In the genomic region with DNA sequence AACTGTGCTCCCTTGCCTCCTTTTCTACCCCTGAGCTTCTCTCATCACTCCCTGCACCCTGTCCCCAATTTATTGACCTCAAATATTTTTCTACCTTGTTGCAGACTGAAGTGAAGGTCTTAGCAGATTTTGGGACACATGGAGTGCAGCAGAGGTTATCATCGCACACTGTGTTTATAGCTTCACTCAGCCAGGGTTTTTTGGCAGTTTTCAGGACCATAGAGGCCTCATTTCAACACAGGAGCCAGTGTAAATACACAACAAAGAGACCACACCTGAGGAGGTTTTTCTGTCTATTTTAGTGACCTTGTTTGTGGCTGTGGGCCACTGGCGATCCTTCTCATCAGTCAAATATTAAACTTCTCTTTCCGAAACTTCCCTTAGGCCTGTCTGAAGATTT, we compare ENCODE assay signal across 25 cellular contexts.
"Had no signal": no experiment of that assay in that cellular context is flagged by ENCODE, and none has a peak within 500 bp of the region (broad histone marks: within the 10 kb centered on the region; RNA-seq: fewer than 3 reads in every experiment).

No MANE protein-coding gene starts in this region.

- H3K27ac ChIP-seq: brain microvascular endothelial cell, coronary artery, dorsolateral prefrontal cortex, heart left ventricle had no signal

- H3K4me3 ChIP-seq: coronary artery, dorsolateral prefrontal cortex, heart left ventricle had no signal

- H3K27me3 ChIP-seq: brain microvascular endothelial cell, dorsolateral prefrontal cortex, heart left ventricle had no signal

- H3K36me3 ChIP-seq: brain microvascular endothelial cell, heart left ventricle had no signal

- ATAC-seq: activated CD4-positive, alpha-beta T cell treated with anti-CD3 and anti-CD28 coated beads for 36 hours; activated naive CD4-positive, alpha-beta T cell treated with anti-CD3 and anti-CD28 coated beads, Interleukin-2, amount 50 U/mL, for 72 hours; activated T-cell treated with anti-CD3 and anti-CD28 coated beads, Interleukin-2, amount 50 U/mL, for 72 hours; esophagus mucosa; heart left ventricle had no signal

- DNase-seq: activated CD4-positive, alpha-beta memory T cell treated with anti-CD3 and anti-CD28 coated beads for 36 hours; activated CD4-positive, alpha-beta T cell treated with anti-CD3 and anti-CD28 coated beads for 36 hours; activated CD4-positive, alpha-beta T cell treated with anti-CD3 and anti-CD28 coated beads, Interleukin-2, amount 10 ng/mL, durations not matched to agents 24 days and 14 days; activated CD4-positive, CD25-positive, alpha-beta regulatory T cell; activated CD4-positive, CD25-positive, alpha-beta regulatory T cell treated with anti-CD3 and anti-CD28 coated beads, Interleukin-2, amount 50 U/mL, for 72 hours; activated CD8-positive, alpha-beta memory T cell treated with anti-CD3 and anti-CD28 coated beads, Interleukin-2, amount 50 U/mL, for 48 hours; activated gamma-delta T cell; activated naive CD4-positive, alpha-beta T cell; activated naive CD4-positive, alpha-beta T cell treated with anti-CD3 and anti-CD28 coated beads, Interleukin-2, amount 10 ng/mL, durations not matched to agents 7 days and 5 days; activated naive CD8-positive, alpha-beta T cell treated with anti-CD3 and anti-CD28 coated beads, Interleukin-2, amount 10 ng/mL, durations not matched to agents 7 days and 5 days; activated T-cell treated with anti-CD3 and anti-CD28 coated beads for 4 hours; activated T-cell treated with anti-CD3 and anti-CD28 coated beads, Interleukin-2, amount 50 U/mL, for 24 hours; activated T-cell treated with anti-CD3 and anti-CD28 coated beads, Interleukin-2, amount 50 U/mL, for 72 hours; anterior cingulate cortex; brain microvascular endothelial cell; dorsolateral prefrontal cortex; effector memory CD4-positive, alpha-beta T cell; endodermal cell; foreskin fibroblast; glutamatergic neuron; heart left ventricle; T-helper 2 cell had no signal
